In genomic region chr11:123083623-123084029, GRCh38 we compare ENCODE assay signal across 8 cellular contexts. TPM values are rescaled to one million over a fixed set of nuclear protein-coding genes. Genes with fewer than 3 reads are reported as not detected.
DNase-seq lines count a peak whose midpoint lies in the region; ATAC-seq and TF ChIP-seq lines count a peak whose summit lies in the region.

No MANE protein-coding gene starts in this region.

- TF ChIP-seq CTCF in mesothelial cell of epicardium (IDR thresholded peaks at IDR 0.05; ENCODE audit: unreplicated experiment) = no peak

- H3K9me3 Mint-ChIP-seq in mesothelial cell of epicardium = peaks cover 7% of the 10 kb centered on the region

- ATAC-seq in GM18520 (IDR thresholded peaks at IDR 0.05; ENCODE audit: unreplicated experiment) (no peak), GM21390 (IDR thresholded peaks at IDR 0.05; ENCODE audit: unreplicated experiment) (no peak)

- no peaks in the 10 kb centered on the region for H3K27me3 Mint-ChIP-seq in mesothelial cell of epicardium (ENCODE audit: low read depth)

- peaks cover 4% of the 10 kb centered on the region for H3K36me3 Mint-ChIP-seq in mesothelial cell of epicardium

- peaks cover 10% of the 10 kb centered on the region for H3K4me1 Mint-ChIP-seq in mesothelial cell of epicardium

- peak overlapping the region; percentile 76 for H3K27ac Mint-ChIP-seq in mesothelial cell of epicardium

- no peak overlapping the region for H3K4me3 Mint-ChIP-seq in mesothelial cell of epicardium

- DNase-seq in COR-L47 (lab: John Stamatoyannopoulos, UW) = peak; percentile 59
- DNase-seq in NCI-H1694 treated with DMSO at 0.1 percent for 48 hours (lab: John Stamatoyannopoulos, UW) = peak; percentile 38
- peak; percentile 56 for DNase-seq in activated CD4-positive, alpha-beta T cell treated with anti-CD3 and anti-CD28 coated beads for 1 hour
- DNase-seq in effector CD4-positive, alpha-beta T cell = peak; percentile 68
- peak; percentile 31 to 58 for DNase-seq in mesothelial cell of epicardium (ENCODE audit: low spot score in 2 of 2, unreplicated experiment in 2 of 2)
- peak; percentile 99 for DNase-seq in stromal cell of bone marrow (ENCODE audit: low read depth)

RNA-seq across cellular contexts. Expression of gene HSPA8, which starts 21.7 kb away (rescaled TPM):
- total RNA-seq in mesothelial cell of epicardium = 714 to 741 TPM (median 735 TPM) in 3 replicates

Comparison
In these comparisons a context has a peak if more than half of its experiments do, and no peak if none do; other contexts are left out.
1. DNase-seq: peak in every context shown above with its lines; median percentile 99 in stromal cell of bone marrow; 68 in effector CD4-positive, alpha-beta T cell; 59 in COR-L47; 56 in activated CD4-positive, alpha-beta T cell treated with anti-CD3 and anti-CD28 coated beads for 1 hour; 44 in mesothelial cell of epicardium; 38 in NCI-H1694 treated with DMSO at 0.1 percent for 48 hours.